ENCODE assay signal across 6 cellular contexts in the genomic region with DNA sequence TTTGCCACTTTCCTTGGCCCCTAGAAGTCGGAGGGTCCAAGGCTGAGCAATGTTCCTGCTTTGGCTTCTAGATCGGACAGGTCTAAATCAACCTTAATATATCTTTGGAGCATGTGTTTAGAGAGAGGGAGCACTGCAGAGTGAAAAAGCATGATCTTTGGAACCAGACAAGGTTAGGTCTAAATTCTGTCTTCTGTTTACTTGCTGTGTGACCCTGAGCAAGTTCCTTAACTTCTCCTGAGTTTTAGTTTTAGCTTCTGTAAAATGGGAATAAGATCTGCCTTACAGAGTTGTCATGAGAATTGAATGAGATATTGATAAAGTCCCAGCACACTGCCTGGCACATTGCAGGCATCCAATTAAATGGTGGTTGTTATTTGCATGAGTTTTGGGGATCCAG. TPM values are rescaled to one million over a fixed set of nuclear protein-coding genes. Genes with fewer than 3 reads are reported as not detected.
"Had no signal": no experiment of that assay in that cellular context is flagged by ENCODE, and none has a peak within 500 bp of the region (broad histone marks: within the 10 kb centered on the region; RNA-seq: fewer than 3 reads in every experiment).

No MANE protein-coding gene starts in this region.

- FAIRE-seq: HTR-8/SVneo had no signal

- H3K27ac ChIP-seq: GM23248 had no signal

- DNase-seq: GM23248, GOT3, H9, HCEC 1CT had no signal

- H3K4me3 ChIP-seq: GM23248 had no signal

- H3K9ac ChIP-seq: GM23248 had no signal

- H2AFZ ChIP-seq: GM23248 had no signal

RNA-seq across cellular contexts. Expression of a gene that starts 13.9 kb away (rescaled TPM):
- polyA plus RNA-seq: IgD-negative memory B cell had no signal
